Comparison of ENCODE assay signal across 8 cellular contexts in the genomic region with DNA sequence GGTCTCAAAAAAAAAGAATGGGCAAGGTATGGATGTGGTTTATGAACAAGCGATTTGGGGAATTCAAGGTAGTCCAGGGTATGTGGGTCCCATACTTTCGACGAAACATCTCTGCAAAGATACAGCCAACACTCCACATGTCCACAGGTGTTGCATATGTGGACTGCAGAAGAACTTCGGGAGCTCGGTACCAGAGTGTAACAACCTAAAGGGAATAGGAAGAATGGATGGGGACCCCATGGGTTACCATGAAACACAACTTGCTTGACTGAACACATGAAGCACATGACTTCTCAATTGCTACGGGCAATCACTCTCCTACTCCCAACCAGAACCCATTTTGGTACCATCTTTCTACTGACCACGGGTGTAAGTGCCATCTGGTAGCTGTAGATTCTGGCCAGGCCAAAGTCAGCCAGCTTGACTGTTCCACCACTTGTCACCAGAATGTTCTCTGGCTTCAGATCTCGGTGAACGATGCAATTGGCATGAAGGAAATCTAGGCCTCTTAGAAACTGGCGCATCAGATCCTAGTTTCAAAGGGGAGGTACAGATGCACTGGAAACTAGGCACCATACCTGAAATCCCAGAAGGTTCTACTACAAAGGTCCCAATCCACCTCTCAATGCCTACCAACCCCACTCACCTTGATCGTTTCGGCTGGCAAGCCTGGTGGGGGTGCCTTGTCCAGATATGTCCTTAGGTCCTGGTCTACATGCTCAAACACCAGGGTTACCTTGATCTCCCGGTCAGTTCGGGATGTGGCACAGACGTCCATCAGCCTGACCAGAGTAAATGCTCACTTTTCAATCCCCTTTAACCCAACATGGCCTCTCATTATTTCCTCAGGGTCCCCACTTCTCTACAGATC. TPM values are rescaled to one million over a fixed set of nuclear protein-coding genes. Genes with fewer than 3 reads are reported as not detected.
A peak's percentile ranks its signal among the peaks of the same experiment; 100 is the strongest.
DNase-seq lines count a peak whose midpoint lies in the region; ATAC-seq, FAIRE-seq and TF ChIP-seq lines count a peak whose summit lies in the region.

No MANE protein-coding gene starts in this region.

- no peak for FAIRE-seq in kidney (lab: Jason Lieb, UNC)

- ATAC-seq in activated naive CD8-positive, alpha-beta T cell treated with anti-CD3 and anti-CD28 coated beads, Interleukin-2, amount 50 U/mL, for 24 hours = no peak
- ATAC-seq in GM21786 (IDR thresholded peaks at IDR 0.05; ENCODE audit: unreplicated experiment) = no peak
- ATAC-seq in GM21423 (IDR thresholded peaks at IDR 0.05; ENCODE audit: unreplicated experiment) = no peak

- H3K36me3 Mint-ChIP-seq in activated naive CD8-positive, alpha-beta T cell treated with anti-CD3 and anti-CD28 coated beads, Interleukin-2, amount 50 U/mL, for 24 hours (ENCODE audit: low read depth) = peaks cover 49% of the 10 kb centered on the region

- H3K4me1 Mint-ChIP-seq in activated naive CD8-positive, alpha-beta T cell treated with anti-CD3 and anti-CD28 coated beads, Interleukin-2, amount 50 U/mL, for 24 hours = peaks cover 61% of the 10 kb centered on the region

- intact Hi-C loops in kidney (cut with DNase I) = no loop called here

- peaks cover 7 to 16% of the 10 kb centered on the region in 2 donors for H3K36me3 ChIP-seq in kidney (ENCODE audit: control insufficient read depth in 1 of 2, insufficient read depth in 2 of 2, low read length in 2 of 2)

- DNase-seq in activated T-cell treated with anti-CD3 and anti-CD28 coated beads, Interleukin-2, amount 50 U/mL, for 1 hour = peak; percentile 16
- DNase-seq in activated T-cell treated with anti-CD3 and anti-CD28 coated beads for 4 hours = no peak
- no peak for DNase-seq in activated naive CD8-positive, alpha-beta T cell treated with anti-CD3 and anti-CD28 coated beads, Interleukin-2, amount 50 U/mL, for 24 hours
- DNase-seq in kidney = peak; percentile 61
- no peak for DNase-seq in H4 (ENCODE audit: low spot score)

- H3K4me3 Mint-ChIP-seq in activated naive CD8-positive, alpha-beta T cell treated with anti-CD3 and anti-CD28 coated beads, Interleukin-2, amount 50 U/mL, for 24 hours = peak overlapping the region; percentile 96

- H3K27ac Mint-ChIP-seq in activated naive CD8-positive, alpha-beta T cell treated with anti-CD3 and anti-CD28 coated beads, Interleukin-2, amount 50 U/mL, for 24 hours = peak overlapping the region; percentile 96

- H3K4me3 ChIP-seq in kidney (ENCODE audit: low read length in 2 of 2) = peak overlapping the region; percentile 62 to 84

- H3K27me3 Mint-ChIP-seq in activated naive CD8-positive, alpha-beta T cell treated with anti-CD3 and anti-CD28 coated beads, Interleukin-2, amount 50 U/mL, for 24 hours = peaks cover 3% of the 10 kb centered on the region

- TF ChIP-seq CTCF in kidney (IDR thresholded peaks at IDR 0.05; ENCODE audit: borderline replicate concordance, extremely low read depth, insufficient read depth) = no peak

- peak overlapping the region; percentile 34 to 86 for H3K9ac ChIP-seq in kidney (ENCODE audit: low read length in 2 of 2)

- peaks cover 7 to 19% of the 10 kb centered on the region in 2 donors for H3K4me1 ChIP-seq in kidney (ENCODE audit: control insufficient read depth in 1 of 2, insufficient read depth in 1 of 2, low read depth in 1 of 2, low read length in 2 of 2)

- H3K9me3 ChIP-seq in kidney (ENCODE audit: control insufficient read depth in 1 of 2, low read length in 2 of 2) = no peaks in the 10 kb centered on the region

- no peaks in the 10 kb centered on the region for H3K9me3 Mint-ChIP-seq in activated naive CD8-positive, alpha-beta T cell treated with anti-CD3 and anti-CD28 coated beads, Interleukin-2, amount 50 U/mL, for 24 hours

- no peak overlapping the region for H3K27ac ChIP-seq in kidney (ENCODE audit: low read depth in 2 of 2, low read length in 2 of 2)
- H3K27ac ChIP-seq in temporal lobe (ENCODE audit: low read depth, low read length) = peak overlapping the region; percentile 73

RNA-seq across cellular contexts. Expression of a gene that starts 1.3 kb away (rescaled TPM):
- 69.1 TPM for total RNA-seq in kidney
- 118 TPM for polyA plus RNA-seq in kidney (ENCODE audit: insufficient read depth, low read depth, low replicate concordance)
- 47.7 TPM for total RNA-seq in temporal lobe
- total RNA-seq in H4 (2014; rRNA removed; shearing (Covaris generic)) = 298 and 323 TPM in 2 replicates

RNA-seq across cellular contexts. Expression of a gene that starts 4.1 kb away (rescaled TPM):
- 22.9 TPM for total RNA-seq in kidney
- polyA plus RNA-seq in kidney (ENCODE audit: insufficient read depth, low read depth, low replicate concordance) = 38.4 TPM
- 12.3 TPM for total RNA-seq in temporal lobe
- total RNA-seq in H4 (2014; rRNA removed; shearing (Covaris generic)) = 5.5 and 7.3 TPM in 2 replicates

RNA-seq across cellular contexts. Expression of a gene that starts 6.0 kb away (rescaled TPM):
- total RNA-seq in kidney (53.3 TPM), temporal lobe (26.6 TPM)
- polyA plus RNA-seq in kidney (ENCODE audit: insufficient read depth, low read depth, low replicate concordance) = 60.1 TPM
- 64.1 and 76.5 TPM in 2 replicates for total RNA-seq in H4 (2014; rRNA removed; shearing (Covaris generic))

RNA-seq across cellular contexts. Expression of a gene that starts 12.3 kb away (rescaled TPM):
- total RNA-seq in kidney (3.7 TPM), temporal lobe (40.6 TPM)
- polyA plus RNA-seq in kidney (ENCODE audit: insufficient read depth, low read depth, low replicate concordance) = 0.13 TPM
- total RNA-seq in H4 (2014; rRNA removed; shearing (Covaris generic)) = 0.99 and 2.4 TPM in 2 replicates

RNA-seq across cellular contexts. Expression of a gene that starts 16.1 kb away (rescaled TPM):
- total RNA-seq in kidney (3.5 TPM), temporal lobe (0.25 TPM)
- 33.4 TPM for polyA plus RNA-seq in kidney (ENCODE audit: insufficient read depth, low read depth, low replicate concordance)
- total RNA-seq in H4 (2014; rRNA removed; shearing (Covaris generic)) = 0.48 TPM in 1 of 2 replicates, not detected in the other

Comparison
In these comparisons a context has a peak if more than half of its experiments do, and no peak if none do; other contexts are left out.
1. DNase-seq: peak in activated T-cell treated with anti-CD3 and anti-CD28 coated beads, Interleukin-2, amount 50 U/mL, for 1 hour (single experiment) and kidney (single experiment); none in activated T-cell treated with anti-CD3 and anti-CD28 coated beads for 4 hours (single experiment), activated naive CD8-positive, alpha-beta T cell treated with anti-CD3 and anti-CD28 coated beads, Interleukin-2, amount 50 U/mL, for 24 hours (single experiment) and H4 (single experiment).